ENCODE assay signal across 9 cellular contexts in genomic region chr18:77208969-77209368, GRCh38. TPM values are rescaled to one million over a fixed set of nuclear protein-coding genes. Genes with fewer than 3 reads are reported as not detected.
DNase-seq lines count a peak whose midpoint lies in the region; ATAC-seq and TF ChIP-seq lines count a peak whose summit lies in the region.
"Had no signal": no experiment of that assay in that cellular context is flagged by ENCODE, and none has a peak within 500 bp of the region (broad histone marks: within the 10 kb centered on the region; RNA-seq: fewer than 3 reads in every experiment).

No MANE protein-coding gene starts in this region.

- H3K79me2 ChIP-seq in Loucy (ENCODE audit: insufficient read depth, low read length) = no peaks in the 10 kb centered on the region

- peak overlapping the region; percentile 53 for H3K4me2 ChIP-seq in Loucy (ENCODE audit: low read depth, low read length, poor library complexity, severe bottlenecking)

- H3K36me3 ChIP-seq in Loucy (ENCODE audit: insufficient read depth, low read length) (no peaks in the 10 kb centered on the region), adipocyte (ENCODE audit: control insufficient read depth, insufficient read depth, low read length, severe bottlenecking) (no peaks in the 10 kb centered on the region), lung (ENCODE audit: control insufficient read depth in 2 of 2, insufficient read depth in 2 of 2, low read length in 2 of 2) (no peaks in the 10 kb centered on the region)

- peak overlapping the region; percentile 63 for H3K9ac ChIP-seq in Loucy (ENCODE audit: low read depth, low read length, poor library complexity, severe bottlenecking)
- H3K9ac ChIP-seq in adipocyte (ENCODE audit: low read length) = peak overlapping the region; percentile 15

- 20 to 30% methylated on average over 4 of the region's 4 CpGs for WGBS in lung, 2 donors

- no peaks in the 10 kb centered on the region for H4K20me1 ChIP-seq in Loucy (ENCODE audit: insufficient read depth, low read length, poor library complexity, severe bottlenecking)

- DNase-seq in activated CD4-positive, CD25-positive, alpha-beta regulatory T cell treated with anti-CD3 and anti-CD28 coated beads, Interleukin-2, amount 50 U/mL, for 72 hours = no peak
- DNase-seq in adipocyte (ENCODE audit: low read depth) = peak; percentile 26
- DNase-seq in lung (ENCODE audit: low spot score) = peak; percentile 41
- no peak for DNase-seq in NCI-H748 (lab: John Stamatoyannopoulos, UW; ENCODE audit: unreplicated experiment)
- DNase-seq in ureter (ENCODE audit: low spot score) = no peak

- ATAC-seq in activated CD4-positive, CD25-positive, alpha-beta regulatory T cell treated with anti-CD3 and anti-CD28 coated beads, Interleukin-2, amount 50 U/mL, for 24 hours = peak; percentile 84
- ATAC-seq in GM21786 (IDR thresholded peaks at IDR 0.05; ENCODE audit: unreplicated experiment) (peak; percentile 79), lung (ENCODE audit: insufficient read depth, low FRiP score) (peak; percentile 27)

- H2AFZ ChIP-seq in Loucy (ENCODE audit: low read length) = peak overlapping the region; percentile 25; the same call in 1 of the 2 replicates

- no peaks in the 10 kb centered on the region for H3F3A ChIP-seq in Loucy (ENCODE audit: low read depth)

- TF ChIP-seq CTCF in Loucy (conservative IDR thresholded peaks at IDR 0.05; ENCODE audit: low read length) (no peak), lung (IDR thresholded peaks at IDR 0.05; ENCODE audit: control extremely low read depth, extremely low read depth) (no peak)

- H3K27ac ChIP-seq in lung (ENCODE audit: low read depth in 1 of 2, low read length in 1 of 2) = no peak overlapping the region
- H3K27ac ChIP-seq: C4-2B had no signal

- no peaks in the 10 kb centered on the region for H3K27me3 ChIP-seq in Loucy (ENCODE audit: insufficient read depth, low read length, poor library complexity, severe bottlenecking)
- no peaks in the 10 kb centered on the region for H3K27me3 ChIP-seq in adipocyte (replicated peaks; ENCODE audit: control insufficient read depth, insufficient read depth, low read length)
- H3K27me3 ChIP-seq in lung (ENCODE audit: control insufficient read depth, insufficient read depth) = no peaks in the 10 kb centered on the region

- H3K9me2 ChIP-seq in Loucy (replicated peaks; ENCODE audit: low read depth, low read length) = no peaks in the 10 kb centered on the region

- H3K9me3 ChIP-seq in Loucy (ENCODE audit: insufficient read depth, low read depth, low read length) = no peaks in the 10 kb centered on the region
- peaks cover 10% of the 10 kb centered on the region for H3K9me3 ChIP-seq in adipocyte (ENCODE audit: control insufficient read depth, low read length)
- H3K9me3 ChIP-seq in lung (ENCODE audit: control insufficient read depth in 2 of 2, insufficient read depth in 1 of 2, low read length in 1 of 2) = no peaks in the 10 kb centered on the region

- H3K4me3 ChIP-seq in Loucy (ENCODE audit: low read length, poor library complexity, severe bottlenecking) (peak overlapping the region; percentile 38), adipocyte (ENCODE audit: low read length) (peak overlapping the region; percentile 18), lung (no peak overlapping the region)

- H3K4me1 ChIP-seq in Loucy (ENCODE audit: insufficient read depth, low read length, poor library complexity, severe bottlenecking) = peaks cover 40% of the 10 kb centered on the region
- peaks cover 59% of the 10 kb centered on the region for H3K4me1 ChIP-seq in adipocyte (ENCODE audit: control insufficient read depth, insufficient read depth, low read length)
- peaks cover 5 to 7% of the 10 kb centered on the region in 2 donors for H3K4me1 ChIP-seq in lung (ENCODE audit: control insufficient read depth in 2 of 2, insufficient read depth in 2 of 2, low read length in 2 of 2)

RNA-seq across cellular contexts. Expression of gene GALR1, which starts 40.7 kb away (rescaled TPM):
- total RNA-seq in lung = under 1 TPM in 1 of 2 donors, not detected in 1; 0.03 TPM
- polyA plus RNA-seq in lung = under 1 TPM in 1 of 2 donors, not detected in 1; under 0.01 TPM
- not detected for total RNA-seq in ureter

Comparison
In these comparisons a context has a peak if more than half of its experiments do, and no peak if none do; other contexts are left out.
1. ATAC-seq: peak in every context shown above with its lines; median percentile 84 in activated CD4-positive, CD25-positive, alpha-beta regulatory T cell treated with anti-CD3 and anti-CD28 coated beads, Interleukin-2, amount 50 U/mL, for 24 hours; 79 in GM21786; 27 in lung.
2. DNase-seq: peak in adipocyte (single experiment) and lung (single experiment); none in activated CD4-positive, CD25-positive, alpha-beta regulatory T cell treated with anti-CD3 and anti-CD28 coated beads, Interleukin-2, amount 50 U/mL, for 72 hours (single experiment), NCI-H748 (single experiment) and ureter (single experiment).